In the genomic region with DNA sequence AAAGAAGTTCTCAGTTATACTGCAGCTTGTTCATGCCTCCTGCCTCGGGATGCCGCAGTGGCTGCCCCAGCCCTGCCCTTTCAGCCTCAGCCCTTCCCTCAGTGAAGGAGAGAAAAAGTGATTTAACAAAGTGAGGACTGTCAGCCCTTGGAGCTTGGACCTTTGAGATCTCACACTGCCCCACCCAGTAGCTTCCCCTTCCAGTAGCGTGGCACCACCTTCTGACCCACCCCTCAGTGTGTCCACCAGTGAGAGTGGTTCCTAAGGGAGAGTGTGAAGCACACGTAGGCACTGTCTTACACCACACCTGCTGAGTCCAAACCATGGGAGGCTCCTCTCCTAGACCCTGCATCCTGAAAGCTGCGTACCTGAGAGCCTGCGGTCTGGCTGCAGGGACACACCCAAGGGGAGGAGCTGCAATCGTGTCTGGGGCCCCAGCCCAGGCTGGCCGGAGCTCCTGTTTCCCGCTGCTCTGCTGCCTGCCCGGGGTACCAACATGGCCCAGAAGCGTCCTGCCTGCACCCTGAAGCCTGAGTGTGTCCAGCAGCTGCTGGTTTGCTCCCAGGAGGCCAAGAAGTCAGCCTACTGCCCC, we compare ENCODE assay signal across 10 cellular contexts. TPM values are rescaled to one million over a fixed set of nuclear protein-coding genes. Genes with fewer than 3 reads are reported as not detected.
DNase-seq lines count a peak whose midpoint lies in the region; ATAC-seq, FAIRE-seq and TF ChIP-seq lines count a peak whose summit lies in the region.
"Had no signal": no experiment of that assay in that cellular context is flagged by ENCODE, and none has a peak within 500 bp of the region (broad histone marks: within the 10 kb centered on the region; RNA-seq: fewer than 3 reads in every experiment).

A gene (plus strand): TSS at position 464 of the 592 bp plus-strand sequence. CDS start 33 bp downstream, at position 497.

- peak within 1 kb of the TSS; percentile 17; the same call in 1 of the 2 replicates for H3K14ac ChIP-seq in H9 (ENCODE audit: insufficient read depth, low read length)

- WGBS in H9 (ENCODE audit: extremely low coverage, insufficient read length, low lambda C conversion rate) = no CpG with 5 or more reads among the region's 11 CpGs
- 20 to 30% methylated on average over 11 of the region's 11 CpGs for WGBS in pancreas, 2 donors

- H3K4ac ChIP-seq in H9 (ENCODE audit: low read depth, low read length) = no peak within 1 kb of the TSS

- no peaks in the 10 kb centered on the region; a peak in 1 of 7 replicates for H3K36me3 Mint-ChIP-seq in H9 (ENCODE audit: insufficient read depth in 1 of 3, low read depth in 3 of 3)

- H3K23me2 ChIP-seq in H9 (ENCODE audit: insufficient read length, low read depth, low read length, poor library complexity, severe bottlenecking) = no peaks in the 10 kb centered on the region

- H2AK5ac ChIP-seq in H9 (ENCODE audit: insufficient read length, low read length) = no peak within 1 kb of the TSS

- H3K79me1 ChIP-seq in H9 (ENCODE audit: insufficient read depth, low read depth, low read length, poor library complexity, severe bottlenecking) = no peaks in the 10 kb centered on the region

- H3K27ac ChIP-seq in H9 (ENCODE audit: insufficient read length, low read depth, low read length) = no peak within 1 kb of the TSS
- peak within 1 kb of the TSS; percentile 74 for H3K27ac ChIP-seq in RWPE2 (ENCODE audit: poor library complexity, severe bottlenecking)
- peak within 1 kb of the TSS; percentile 79 for H3K27ac ChIP-seq in left ventricle myocardium inferior (replicated peaks)
- H3K27ac ChIP-seq in pancreas = no peak within 1 kb of the TSS
- H3K27ac ChIP-seq: brain microvascular endothelial cell had no signal

- H3K27me3 Mint-ChIP-seq in H9 (ENCODE audit: low read depth) = peaks cover 13% of the 10 kb centered on the region

- H3T11ph ChIP-seq in H9 (ENCODE audit: low read length) = no peak within 1 kb of the TSS

- H4K8ac ChIP-seq in H9 (replicated peaks; ENCODE audit: insufficient read length, low read depth, low read length) = no peak within 1 kb of the TSS

- peaks cover 26 to 30% of the 10 kb centered on the region in 2 experiments for H3K4me1 Mint-ChIP-seq in H9

- intact Hi-C loops in left ventricle myocardium inferior (cut with micrococcal nuclease) (no loop called here), pancreas (cut with DNase I) (no loop called here)

- no peak within 1 kb of the TSS for H2BK5ac ChIP-seq in H9 (ENCODE audit: insufficient read length, low read length)

- H2BK15ac ChIP-seq in H9 (ENCODE audit: low read depth, low read length) = no peak within 1 kb of the TSS

- H3K27me3 ChIP-seq in H9 (ENCODE audit: insufficient read depth, low read length) (no peaks in the 10 kb centered on the region), RWPE2 (ENCODE audit: insufficient read depth, poor library complexity, severe bottlenecking) (no peaks in the 10 kb centered on the region), left ventricle myocardium inferior (ENCODE audit: low read depth) (peaks cover 76% of the 10 kb centered on the region), pancreas (peaks cover 0 to 10% (median 0%) of the 10 kb centered on the region in 4 donors)
- H3K27me3 ChIP-seq: brain microvascular endothelial cell had no signal

- peak within 1 kb of the TSS; percentile 24 for H3K4me2 ChIP-seq in H9 (ENCODE audit: insufficient read depth, insufficient read length, low read length)

- H2BK20ac ChIP-seq in H9 (ENCODE audit: low read depth, low read length, poor library complexity, severe bottlenecking) = no peak within 1 kb of the TSS

- no peaks in the 10 kb centered on the region for H3K9me3 ChIP-seq in H9 (ENCODE audit: control insufficient read depth, low read depth, low read length)
- H3K9me3 ChIP-seq in RWPE2 (ENCODE audit: severe bottlenecking) = no peaks in the 10 kb centered on the region
- no peaks in the 10 kb centered on the region for H3K9me3 ChIP-seq in left ventricle myocardium inferior (replicated peaks)
- H3K9me3 ChIP-seq in pancreas = no peaks in the 10 kb centered on the region

- H3K4me1 ChIP-seq in H9 (ENCODE audit: insufficient read depth, low read length) (no peaks in the 10 kb centered on the region), RWPE2 (ENCODE audit: insufficient read depth, poor library complexity, severe bottlenecking) (no peaks in the 10 kb centered on the region), left ventricle myocardium inferior (peaks cover 18% of the 10 kb centered on the region), pancreas (no peaks in the 10 kb centered on the region)

- no peak within 1 kb of the TSS for H2BK120ac ChIP-seq in H9 (ENCODE audit: low read depth, low read length, poor library complexity, severe bottlenecking)

- no peak within 1 kb of the TSS for H4K5ac ChIP-seq in H9 (ENCODE audit: insufficient read length, low read depth, low read length)

- TF ChIP-seq CTCF in H9 (conservative IDR thresholded peaks at IDR 0.05) = no peak
- TF ChIP-seq CTCF in RWPE2 (IDR thresholded peaks at IDR 0.05; ENCODE audit: poor library complexity, severe bottlenecking) = no peak
- TF ChIP-seq CTCF in left ventricle myocardium inferior (IDR thresholded peaks at IDR 0.05; ENCODE audit: borderline replicate concordance) = no peak
- TF ChIP-seq CTCF in pancreas (IDR thresholded peaks at IDR 0.05) = no peak

- H3K79me2 ChIP-seq in H9 (ENCODE audit: insufficient read depth, low read length) = no peaks in the 10 kb centered on the region

- H3K18ac ChIP-seq in H9 (ENCODE audit: insufficient read length, low read depth, low read length) = peak within 1 kb of the TSS; percentile 15

- H4K20me1 ChIP-seq in H9 (ENCODE audit: control insufficient read depth, insufficient read depth, insufficient read length) = peaks cover 2% of the 10 kb centered on the region

- no peak within 1 kb of the TSS for H4K91ac ChIP-seq in H9 (ENCODE audit: insufficient read length, low read depth, low read length)

- peak; percentile 96 for ATAC-seq in RWPE2 (ENCODE audit: low read depth)
- ATAC-seq in pancreas = peak in 3 of 4 donors; percentile 28 to 43 (median 41)

- peaks cover 3% of the 10 kb centered on the region; the same call in 1 of the 2 replicates for H3K36me3 ChIP-seq in RWPE2 (ENCODE audit: low read depth)
- no peaks in the 10 kb centered on the region for H3K36me3 ChIP-seq in left ventricle myocardium inferior
- H3K36me3 ChIP-seq in pancreas = no peaks in the 10 kb centered on the region
- H3K36me3 ChIP-seq: brain microvascular endothelial cell had no signal

- H3K56ac ChIP-seq in H9 (ENCODE audit: insufficient read length, low read depth, low read length) = no peak within 1 kb of the TSS

- no peaks in the 10 kb centered on the region; a peak in 2 of 5 replicates for H3K9me3 Mint-ChIP-seq in H9
- H3K9me3 Mint-ChIP-seq: T-helper 2 cell treated with Interferon-gamma antibody and Interleukin-4, amounts not matched to agents 5 μg/mL and 100 μg/mL, for 36 hours had no signal

- peak; percentile 78 for DNase-seq in H9
- peak; percentile 90 for DNase-seq in RWPE2 (ENCODE audit: low spot score)
- DNase-seq in left ventricle myocardium inferior = peak; percentile 25
- DNase-seq in pancreas = no peak
- no peak for DNase-seq in NCI-H2196 treated with DMSO at 0.1 percent for 48 hours (lab: John Stamatoyannopoulos, UW; ENCODE audit: unreplicated experiment)
- DNase-seq in epidermal melanocyte (ENCODE audit: insufficient read length, low spot score) = no peak
- no peak for DNase-seq in NCI-H1436 (lab: John Stamatoyannopoulos, UW)
- DNase-seq in Ammon's horn (ENCODE audit: low spot score) = no peak
- DNase-seq: brain microvascular endothelial cell had no signal

- no peak within 1 kb of the TSS for H3K9ac ChIP-seq in H9 (ENCODE audit: extremely low read depth, insufficient read length, low read length)

- H3K4me3 Mint-ChIP-seq in H9 = peak within 1 kb of the TSS; percentile 34 to 66
- H3K4me3 Mint-ChIP-seq: T-helper 2 cell treated with Interferon-gamma antibody and Interleukin-4, amounts not matched to agents 5 μg/mL and 100 μg/mL, for 36 hours had no signal

- no peak within 1 kb of the TSS for H2AFZ ChIP-seq in H9 (ENCODE audit: low read length)

- peak within 1 kb of the TSS in 1 of 3 experiments; percentile 40; a peak in 1 of 7 replicates for H3K27ac Mint-ChIP-seq in H9
- H3K27ac Mint-ChIP-seq: T-helper 2 cell treated with Interferon-gamma antibody and Interleukin-4, amounts not matched to agents 5 μg/mL and 100 μg/mL, for 36 hours had no signal

- no peak within 1 kb of the TSS for H3K23ac ChIP-seq in H9 (ENCODE audit: insufficient read length, low read depth, low read length)

- FAIRE-seq in pancreas (lab: Jason Lieb, UNC) = no peak

- H2BK12ac ChIP-seq in H9 (ENCODE audit: insufficient read length, low read depth, low read length) = no peak within 1 kb of the TSS

- H3K4me3 ChIP-seq in RWPE2 (ENCODE audit: severe bottlenecking) (peak within 1 kb of the TSS; percentile 44), left ventricle myocardium inferior (peak within 1 kb of the TSS; percentile 58), pancreas (no peak within 1 kb of the TSS)

RNA-seq across cellular contexts. Expression of the gene that starts here (rescaled TPM):
- total RNA-seq in H9 (2021) = 6.5 and 7.0 TPM in 2 replicates
- 2.0 TPM for total RNA-seq in left ventricle myocardium inferior
- 1 to 10 TPM in 1 of 6 donors, under 1 TPM in 4, not detected in 1; 0.16 to 1.0 (median 0.41) TPM for total RNA-seq in pancreas
- 1 to 10 TPM in 1 of 2 donors, under 1 TPM in 1; 0.92 to 1.2 TPM for polyA plus RNA-seq in pancreas

Comparison
In these comparisons a context has a peak if more than half of its experiments do, and no peak if none do; other contexts are left out.
1. DNase-seq: peak in H9 (single experiment), RWPE2 (single experiment) and left ventricle myocardium inferior (single experiment); none in pancreas (0 of 6), NCI-H2196 treated with DMSO at 0.1 percent for 48 hours (single experiment), epidermal melanocyte (single experiment), NCI-H1436 (single experiment) and Ammon's horn (single experiment).
2. H3K27ac ChIP-seq: peak in RWPE2 (single experiment) and left ventricle myocardium inferior (single experiment); none in H9 (single experiment) and pancreas (0 of 4).
3. H3K4me3 ChIP-seq: peak in RWPE2 (single experiment) and left ventricle myocardium inferior (single experiment); none in pancreas (0 of 4).